ENCODE assay signal across 14 cellular contexts in genomic region chr9:2127486-2127885, GRCh38.
DNase-seq lines count a peak whose midpoint lies in the region; ATAC-seq and TF ChIP-seq lines count a peak whose summit lies in the region.
"Had no signal": no experiment of that assay in that cellular context is flagged by ENCODE, and none has a peak within 500 bp of the region (broad histone marks: within the 10 kb centered on the region; RNA-seq: fewer than 3 reads in every experiment).

No MANE protein-coding gene starts in this region.

- no CpG with 5 or more reads among the region's 1 CpG for WGBS in trophoblast cell (ENCODE audit: extremely low coverage, insufficient coverage, insufficient read length)

- no peak overlapping the region for H3K23ac ChIP-seq in trophoblast cell (ENCODE audit: low read length)

- TF ChIP-seq CTCF in AG10803 (conservative IDR thresholded peaks at IDR 0.05; ENCODE audit: low read length) (no peak), epithelial cell of proximal tubule (conservative IDR thresholded peaks at IDR 0.05; ENCODE audit: low read depth, low read length) (no peak)

- no peak overlapping the region for H4K91ac ChIP-seq in trophoblast cell (ENCODE audit: low read depth, low read length)

- DNase-seq in AG10803 (ENCODE audit: low read depth) = peak; percentile 96
- peak; percentile 31 for DNase-seq in HS-27A (ENCODE audit: low read depth)
- DNase-seq in epithelial cell of proximal tubule (ENCODE audit: low read depth) = peak; percentile 6
- no peak for DNase-seq in trophoblast cell
- no peak for DNase-seq in NCI-H1105 treated with DMSO at 0.1 percent for 48 hours (lab: John Stamatoyannopoulos, UW)
- DNase-seq in superior temporal gyrus (ENCODE audit: extremely low spot score) = no peak
- DNase-seq: DMS53, kidney, right lobe of liver, SHP77 treated with DMSO at 0.1 percent for 48 hours had no signal

- H2BK12ac ChIP-seq in trophoblast cell (ENCODE audit: low read length) = no peak overlapping the region

- H2BK5ac ChIP-seq in trophoblast cell (ENCODE audit: low read depth, low read length, poor library complexity) = no peak overlapping the region

- H3K27ac ChIP-seq in trophoblast cell (ENCODE audit: low read depth, low read length) = no peak overlapping the region
- H3K27ac ChIP-seq: KMS-11 had no signal

- H3K14ac ChIP-seq in trophoblast cell (ENCODE audit: low read length) = no peak overlapping the region

- peak overlapping the region; percentile 35 for H3K18ac ChIP-seq in trophoblast cell (ENCODE audit: low read length)

- H3K27me3 ChIP-seq in trophoblast cell (ENCODE audit: insufficient read depth, low read length) = no peaks in the 10 kb centered on the region
- H3K27me3 ChIP-seq: right lobe of liver had no signal

- H3K79me1 ChIP-seq in trophoblast cell (ENCODE audit: low read length) = no peaks in the 10 kb centered on the region

- H4K12ac ChIP-seq in trophoblast cell (ENCODE audit: low read depth, low read length) = no peak overlapping the region

- H3K4me2 ChIP-seq in trophoblast cell (ENCODE audit: low read length) = no peak overlapping the region
- H3K4me2 ChIP-seq: KMS-11 had no signal

- H3K36me3 ChIP-seq in trophoblast cell (ENCODE audit: control insufficient read depth in 1 of 2, insufficient read depth in 2 of 2, low read length in 2 of 2) = peaks cover 22 to 49% of the 10 kb centered on the region in 2 experiments

- H3K79me2 ChIP-seq in trophoblast cell (ENCODE audit: control insufficient read depth, insufficient read depth, low read length, poor library complexity) = no peaks in the 10 kb centered on the region

- no peaks in the 10 kb centered on the region for H3K4me1 ChIP-seq in trophoblast cell (ENCODE audit: control insufficient read depth in 1 of 2, insufficient read depth in 2 of 2, low read length in 2 of 2)

- H3K4me3 ChIP-seq in AG10803 (ENCODE audit: low read length) (no peak overlapping the region), epithelial cell of proximal tubule (ENCODE audit: low read depth, low read length) (no peak overlapping the region), trophoblast cell (ENCODE audit: low read depth, low read length) (no peak overlapping the region)
- H3K4me3 ChIP-seq: right lobe of liver had no signal

- no peak overlapping the region for H2BK120ac ChIP-seq in trophoblast cell (ENCODE audit: insufficient read depth, low read length, poor library complexity)

- no peak overlapping the region for H3K9ac ChIP-seq in trophoblast cell (ENCODE audit: low read length)
- H3K9ac ChIP-seq: KMS-11 had no signal

- no peak overlapping the region for H4K8ac ChIP-seq in trophoblast cell (ENCODE audit: low read depth, low read length)

- no peak overlapping the region for H2AK5ac ChIP-seq in trophoblast cell (ENCODE audit: low read length)

- ATAC-seq in HG03378 (IDR thresholded peaks at IDR 0.05; ENCODE audit: unreplicated experiment) (no peak), GM18502 (IDR thresholded peaks at IDR 0.05; ENCODE audit: poor library complexity, unreplicated experiment) (no peak)
- ATAC-seq: activated CD4-positive, CD25-positive, alpha-beta regulatory T cell treated with anti-CD3 and anti-CD28 coated beads, Interleukin-2, amount 50 U/mL, for 24 hours had no signal

- H3K9me3 ChIP-seq in trophoblast cell (ENCODE audit: insufficient read depth, low read depth, low read length) = no peaks in the 10 kb centered on the region
- H3K9me3 ChIP-seq: right lobe of liver had no signal

- no peak overlapping the region for H3K4ac ChIP-seq in trophoblast cell (ENCODE audit: low read depth, low read length)

- H2AFZ ChIP-seq in trophoblast cell (ENCODE audit: insufficient read depth, low read length, poor library complexity) = no peak overlapping the region

Comparison
In these comparisons a context has a peak if more than half of its experiments do, and no peak if none do; other contexts are left out.
1. DNase-seq: peak in AG10803 (single experiment), HS-27A (single experiment) and epithelial cell of proximal tubule (single experiment); none in trophoblast cell (0 of 2), NCI-H1105 treated with DMSO at 0.1 percent for 48 hours (single experiment) and superior temporal gyrus (single experiment).